ENCODE assay signal across 8 cellular contexts in genomic region chr9:91207889-91208651, GRCh38.
DNase-seq lines count a peak whose midpoint lies in the region; ATAC-seq, FAIRE-seq and TF ChIP-seq lines count a peak whose summit lies in the region.

No MANE protein-coding gene starts in this region.

- H2BK120ac ChIP-seq in H9 (ENCODE audit: low read depth, low read length, poor library complexity, severe bottlenecking): no peak overlapping the region

- H2BK15ac ChIP-seq in H9 (ENCODE audit: low read depth, low read length): no peak overlapping the region

- no peak overlapping the region for H3K4ac ChIP-seq in H9 (ENCODE audit: low read depth, low read length)

- no peaks in the 10 kb centered on the region for H3K9me3 ChIP-seq in stomach smooth muscle (ENCODE audit: control insufficient read depth in 2 of 2, low read length in 2 of 2)
- H3K9me3 ChIP-seq in H9 (ENCODE audit: control insufficient read depth, low read depth, low read length): no peaks in the 10 kb centered on the region

- H3K36me3 ChIP-seq in stomach smooth muscle (ENCODE audit: control insufficient read depth in 2 of 2, insufficient read depth in 2 of 2, low read length in 2 of 2): no peaks in the 10 kb centered on the region

- no peak overlapping the region for H2AK5ac ChIP-seq in H9 (ENCODE audit: insufficient read length, low read length)

- H3K27me3 ChIP-seq in stomach smooth muscle (ENCODE audit: control insufficient read depth in 1 of 2, insufficient read depth in 2 of 2, low read length in 2 of 2): no peaks in the 10 kb centered on the region
- H3K27me3 ChIP-seq in H9 (ENCODE audit: insufficient read depth, low read length): no peaks in the 10 kb centered on the region

- no peak overlapping the region for H3K23ac ChIP-seq in H9 (ENCODE audit: insufficient read length, low read depth, low read length)

- peaks cover 6 to 7% of the 10 kb centered on the region in 2 experiments; a peak in 2 of 4 replicates for H3K4me1 Mint-ChIP-seq in H9

- no peaks in the 10 kb centered on the region for H3K27me3 Mint-ChIP-seq in H9 (ENCODE audit: low read depth)

- H2AFZ ChIP-seq in H9 (ENCODE audit: low read length): no peak overlapping the region

- no CpG with 5 or more reads among the region's 10 CpGs for WGBS in H9 (ENCODE audit: extremely low coverage, insufficient read length, low lambda C conversion rate)

- H3K4me2 ChIP-seq in H9 (ENCODE audit: insufficient read depth, insufficient read length, low read length): no peak overlapping the region

- H4K20me1 ChIP-seq in H9 (ENCODE audit: control insufficient read depth, insufficient read depth, insufficient read length): no peaks in the 10 kb centered on the region

- H2BK12ac ChIP-seq in H9 (ENCODE audit: insufficient read length, low read depth, low read length): no peak overlapping the region

- H3K56ac ChIP-seq in H9 (ENCODE audit: insufficient read length, low read depth, low read length): no peak overlapping the region

- no peak overlapping the region for H3T11ph ChIP-seq in H9 (ENCODE audit: low read length)

- no peak overlapping the region for H4K91ac ChIP-seq in H9 (ENCODE audit: insufficient read length, low read depth, low read length)

- H3K14ac ChIP-seq in H9 (ENCODE audit: insufficient read depth, low read length): no peak overlapping the region

- H3K23me2 ChIP-seq in H9 (ENCODE audit: insufficient read length, low read depth, low read length, poor library complexity, severe bottlenecking): no peaks in the 10 kb centered on the region

- FAIRE-seq in GM19239 (lab: Jason Lieb, UNC): peak; percentile 95

- H3K4me3 ChIP-seq in AG10803 (ENCODE audit: low read length): peak overlapping the region; percentile 37
- peak overlapping the region; percentile 15 to 59 for H3K4me3 ChIP-seq in stomach smooth muscle (ENCODE audit: low read length in 2 of 2)

- no peak overlapping the region for H4K5ac ChIP-seq in H9 (ENCODE audit: insufficient read length, low read depth, low read length)

- peaks cover 2 to 4% of the 10 kb centered on the region in 2 experiments; a peak in 2 of 5 replicates for H3K9me3 Mint-ChIP-seq in H9

- H2BK20ac ChIP-seq in H9 (ENCODE audit: low read depth, low read length, poor library complexity, severe bottlenecking): no peak overlapping the region

- H3K79me1 ChIP-seq in H9 (ENCODE audit: insufficient read depth, low read depth, low read length, poor library complexity, severe bottlenecking): no peaks in the 10 kb centered on the region

- peak overlapping the region in 1 of 3 experiments; percentile 47; a peak in 1 of 7 replicates for H3K27ac Mint-ChIP-seq in H9

- H3K36me3 Mint-ChIP-seq in H9 (ENCODE audit: insufficient read depth in 1 of 3, low read depth in 3 of 3): peaks cover 3 to 5% (median 4%) of the 10 kb centered on the region in 3 experiments; a peak in 4 of 7 replicates

- H3K9ac ChIP-seq in stomach smooth muscle (ENCODE audit: low read length in 2 of 2) (peak overlapping the region in 1 of 2 donors; percentile 32), H9 (ENCODE audit: extremely low read depth, insufficient read length, low read length) (no peak overlapping the region)

- DNase-seq in AG10803 (ENCODE audit: low read depth): peak; percentile 88
- DNase-seq in GM19239 (ENCODE audit: insufficient read length, low spot score): no peak
- peak; percentile 56 to 60 for DNase-seq in activated T-cell treated with anti-CD3 and anti-CD28 coated beads, Interleukin-2, amount 50 U/mL, for 48 hours
- DNase-seq in left ventricle myocardium superior: no peak
- no peak for DNase-seq in H9
- DNase-seq in NCI-H748 (lab: John Stamatoyannopoulos, UW; ENCODE audit: unreplicated experiment): no peak

- no peak overlapping the region for H2BK5ac ChIP-seq in H9 (ENCODE audit: insufficient read length, low read length)

- peak; percentile 69 for ATAC-seq in HG03280 (IDR thresholded peaks at IDR 0.05; ENCODE audit: unreplicated experiment)
- ATAC-seq in left ventricle myocardium superior: peak; percentile 87

- H3K4me1 ChIP-seq in stomach smooth muscle (ENCODE audit: control insufficient read depth, insufficient read depth, low read length): peaks cover 18% of the 10 kb centered on the region
- no peaks in the 10 kb centered on the region for H3K4me1 ChIP-seq in H9 (ENCODE audit: insufficient read depth, low read length)

- no peak for TF ChIP-seq CTCF in AG10803 (conservative IDR thresholded peaks at IDR 0.05; ENCODE audit: low read length)
- TF ChIP-seq CTCF in H9 (conservative IDR thresholded peaks at IDR 0.05): no peak

- no peak overlapping the region for H3K4me3 Mint-ChIP-seq in H9

- H3K27ac ChIP-seq in stomach smooth muscle (ENCODE audit: low read length): peak overlapping the region; percentile 67
- no peak overlapping the region for H3K27ac ChIP-seq in H9 (ENCODE audit: insufficient read length, low read depth, low read length)

- no peaks in the 10 kb centered on the region for H3K79me2 ChIP-seq in H9 (ENCODE audit: insufficient read depth, low read length)

- H3K18ac ChIP-seq in H9 (ENCODE audit: insufficient read length, low read depth, low read length): no peak overlapping the region

- intact Hi-C loops in left ventricle myocardium superior (cut with micrococcal nuclease): no loop called here

- no peak overlapping the region for H4K8ac ChIP-seq in H9 (replicated peaks; ENCODE audit: insufficient read length, low read depth, low read length)

Comparison
In these comparisons a context has a peak if more than half of its experiments do, and no peak if none do; other contexts are left out.
1. DNase-seq: peak in AG10803 (single experiment) and activated T-cell treated with anti-CD3 and anti-CD28 coated beads, Interleukin-2, amount 50 U/mL, for 48 hours (2 of 2); none in GM19239 (single experiment), left ventricle myocardium superior (single experiment), H9 (single experiment) and NCI-H748 (single experiment).